In genomic region chr5:178403956-178404600, GRCh38 we compare ENCODE assay signal across 26 cellular contexts.
"Had no signal": no experiment of that assay in that cellular context is flagged by ENCODE, and none has a peak within 500 bp of the region (broad histone marks: within the 10 kb centered on the region; RNA-seq: fewer than 3 reads in every experiment).

No MANE protein-coding gene starts in this region.

- H3K9ac ChIP-seq: parathyroid adenoma had no signal

- H3K4me1 ChIP-seq: esophagus muscularis mucosa, foreskin keratinocyte, gastroesophageal sphincter, heart left ventricle, lower lobe of right lung, parathyroid adenoma, prostate gland, right atrium auricular region, transverse colon, upper lobe of right lung, uterus had no signal

- H3K9me3 ChIP-seq: lower lobe of right lung, prostate gland, uterus had no signal

- FAIRE-seq: endothelial cell of umbilical vein had no signal

- H3K4me3 ChIP-seq: coronary artery, esophagus muscularis mucosa, gastroesophageal sphincter, heart left ventricle, hepatocyte, lower lobe of right lung, prostate gland, right atrium auricular region, thoracic aorta, transverse colon, upper lobe of right lung, uterus had no signal

- H3K4me1 Mint-ChIP-seq: natural killer cell; stimulated activated effector memory CD8-positive, alpha-beta T cell treated with anti-CD3 and anti-CD28 coated beads, Interleukin-12 subunit alpha, Interleukin-12 subunit beta, amount 100 ng/mL, for 72 hours had no signal

- H3K27ac ChIP-seq: coronary artery, esophagus muscularis mucosa, foreskin keratinocyte, gastroesophageal sphincter, heart left ventricle, hepatocyte, lower lobe of right lung, parathyroid adenoma, prostate gland, right atrium auricular region, thoracic aorta, transverse colon, upper lobe of right lung, uterus had no signal

- DNase-seq: dermis blood vessel endothelial cell; effector memory CD4-positive, alpha-beta T cell; foreskin keratinocyte; heart left ventricle; left ventricle myocardium superior; lower lobe of right lung; natural killer cell; stimulated activated CD4-positive, alpha-beta T cell treated with anti-CD3 and anti-CD28 coated beads, Interleukin-2, amount 100 ng/mL, for 24 hours; stimulated activated CD4-positive, alpha-beta T cell treated with anti-CD3 and anti-CD28 coated beads, Interleukin-4, amount 100 ng/mL, for 24 hours; stimulated activated naive CD8-positive, alpha-beta T cell treated with anti-CD3 and anti-CD28 coated beads, Interleukin-15, Interleukin-2, amounts not matched to agents 100 U/mL and 50 U/mL, for 24 hours; substantia nigra; transverse colon; upper lobe of right lung; uterus had no signal

- H3K27me3 ChIP-seq: foreskin keratinocyte, hepatocyte, right atrium auricular region, upper lobe of right lung had no signal

- H3K27ac Mint-ChIP-seq: natural killer cell; stimulated activated effector memory CD8-positive, alpha-beta T cell treated with anti-CD3 and anti-CD28 coated beads, Interleukin-12 subunit alpha, Interleukin-12 subunit beta, amount 100 ng/mL, for 72 hours had no signal

- H3K4me3 Mint-ChIP-seq: natural killer cell; stimulated activated effector memory CD8-positive, alpha-beta T cell treated with anti-CD3 and anti-CD28 coated beads, Interleukin-12 subunit alpha, Interleukin-12 subunit beta, amount 100 ng/mL, for 72 hours had no signal

- H3K4me2 ChIP-seq: hepatocyte had no signal

- ATAC-seq: foreskin keratinocyte; gastroesophageal sphincter; heart left ventricle; left colon; left ventricle myocardium superior; lower lobe of right lung; natural killer cell; sciatic nerve; stimulated activated effector memory CD8-positive, alpha-beta T cell treated with anti-CD3 and anti-CD28 coated beads, Interleukin-12 subunit alpha, Interleukin-12 subunit beta, amount 100 ng/mL, for 72 hours; stimulated activated naive CD8-positive, alpha-beta T cell treated with anti-CD3 and anti-CD28 coated beads, Interleukin-15, Interleukin-2, amounts not matched to agents 100 U/mL and 50 U/mL, for 24 hours; upper lobe of right lung had no signal

- H3K36me3 ChIP-seq: esophagus muscularis mucosa, gastroesophageal sphincter, heart left ventricle, lower lobe of right lung, prostate gland, right atrium auricular region, thoracic aorta, transverse colon, upper lobe of right lung, uterus had no signal

- H3K36me3 Mint-ChIP-seq: natural killer cell; stimulated activated effector memory CD8-positive, alpha-beta T cell treated with anti-CD3 and anti-CD28 coated beads, Interleukin-12 subunit alpha, Interleukin-12 subunit beta, amount 100 ng/mL, for 72 hours had no signal

- H2AFZ ChIP-seq: hepatocyte, parathyroid adenoma had no signal
